In genomic region chr13:24228852-24229458, GRCh38 we compare ENCODE assay signal across 8 cellular contexts.
DNase-seq lines count a peak whose midpoint lies in the region; ATAC-seq, FAIRE-seq and TF ChIP-seq lines count a peak whose summit lies in the region.

No MANE protein-coding gene starts in this region.

- peaks cover 0 to 14% (median 2%) of the 10 kb centered on the region in 4 donors for H3K36me3 ChIP-seq in liver (ENCODE audit: control insufficient read depth in 4 of 4, insufficient read depth in 3 of 4, low read depth in 1 of 4, low read length in 3 of 4)

- ATAC-seq in HG02973 (IDR thresholded peaks at IDR 0.05; ENCODE audit: unreplicated experiment), result no peak

- H3K9ac ChIP-seq in liver (ENCODE audit: low read depth in 1 of 2, low read length in 2 of 2), result no peak overlapping the region

- no peak overlapping the region for H3K4me3 ChIP-seq in liver (ENCODE audit: low read depth in 1 of 3, low read length in 3 of 3)

- H3K9me3 ChIP-seq in liver (ENCODE audit: control insufficient read depth in 4 of 4, low read length in 3 of 4), result no peaks in the 10 kb centered on the region

- no peak for FAIRE-seq in urothelium cell line (lab: Jason Lieb, UNC)

- TF ChIP-seq RAD21 in liver (IDR thresholded peaks at IDR 0.05), result peak; percentile 93 to 95

- H3K27ac ChIP-seq in liver (ENCODE audit: low read depth in 1 of 2, low read length in 2 of 2), result no peak overlapping the region

- 45% methylated on average over 4 of the region's 4 CpGs for WGBS in liver

- no peaks in the 10 kb centered on the region for H3K27me3 ChIP-seq in liver (ENCODE audit: control insufficient read depth in 4 of 4, insufficient read depth in 4 of 4, low read length in 3 of 4)

- peak; percentile 54 for DNase-seq in NCI-H2196 (lab: John Stamatoyannopoulos, UW; ENCODE audit: unreplicated experiment)
- DNase-seq in NCI-H2196 treated with DMSO at 0.1 percent for 48 hours (lab: John Stamatoyannopoulos, UW; ENCODE audit: unreplicated experiment), result no peak
- DNase-seq in KG1 (lab: John Stamatoyannopoulos, UW), result peak; percentile 36
- peak; percentile 20 for DNase-seq in SIG-M5 (lab: John Stamatoyannopoulos, UW)
- peak; percentile 73 for DNase-seq in cerebellar cortex (ENCODE audit: low spot score)
- peak; percentile 20 for DNase-seq in urothelium cell line (ENCODE audit: low spot score)

- peak; percentile 79 for TF ChIP-seq CTCF in liver (IDR thresholded peaks at IDR 0.05; ENCODE audit: low read depth, low read length, missing input control)

- peaks cover 3 to 12% (median 7%) of the 10 kb centered on the region in 4 donors for H3K4me1 ChIP-seq in liver (ENCODE audit: control insufficient read depth in 4 of 4, insufficient read depth in 4 of 4, low read length in 3 of 4)

TF ChIP-seq in liver, 16 proteins besides CTCF, POLR2A, EP300 and RAD21:
- TF ChIP-seq SP1 (IDR thresholded peaks at IDR 0.05), result no peak
- no peak for TF ChIP-seq GABPA (IDR thresholded peaks at IDR 0.05 in 1 of 2, conservative IDR thresholded peaks at IDR 0.05 in 1 of 2)
- no peak for TF ChIP-seq HNF4A (conservative IDR thresholded peaks at IDR 0.05)
- TF ChIP-seq REST (IDR thresholded peaks at IDR 0.05), result no peak
- no peak for TF ChIP-seq TAF1 (conservative IDR thresholded peaks at IDR 0.05)
- TF ChIP-seq EGR1 (IDR thresholded peaks at IDR 0.05; ENCODE audit: low read depth in 2 of 2), result no peak
- no peak for TF ChIP-seq JUND (IDR thresholded peaks at IDR 0.05)
- no peak for TF ChIP-seq ZBTB33 (IDR thresholded peaks at IDR 0.05)
- no peak for TF ChIP-seq FOXA2 (IDR thresholded peaks at IDR 0.05)
- no peak for TF ChIP-seq RXRA (IDR thresholded peaks at IDR 0.05)
- no peak for TF ChIP-seq YY1 (IDR thresholded peaks at IDR 0.05)
